ENCODE assay signal across 27 cellular contexts in the genomic region with DNA sequence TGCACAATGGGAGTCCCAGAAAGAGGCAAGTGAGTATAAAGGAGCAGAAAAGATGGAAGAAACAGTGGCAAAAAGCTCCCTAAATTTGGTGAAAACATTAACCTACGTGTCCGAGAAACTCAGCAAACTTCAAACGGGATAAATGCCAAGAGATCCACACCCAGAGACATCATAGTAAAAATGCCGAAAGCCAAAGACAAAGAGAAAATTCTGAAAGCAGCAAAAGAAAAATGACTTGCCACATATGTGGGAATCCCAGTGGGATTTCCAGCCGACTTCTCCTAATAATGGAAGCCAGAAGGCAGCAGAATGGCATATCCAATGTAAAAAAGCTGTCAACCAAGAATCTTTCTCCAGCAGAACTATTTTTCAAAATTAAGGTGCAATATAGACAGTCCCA.
A peak's percentile ranks its signal among the peaks of the same experiment; 100 is the strongest.
DNase-seq lines count a peak whose midpoint lies in the region; ATAC-seq and TF ChIP-seq lines count a peak whose summit lies in the region.
"Had no signal": no experiment of that assay in that cellular context is flagged by ENCODE, and none has a peak within 500 bp of the region (broad histone marks: within the 10 kb centered on the region; RNA-seq: fewer than 3 reads in every experiment).

No MANE protein-coding gene starts in this region.

- TF ChIP-seq CTCF in fibroblast of villous mesenchyme (IDR thresholded peaks at IDR 0.05; ENCODE audit: insufficient read depth, low read depth, low read length), result no peak

- peak overlapping the region; percentile 48 for H3K4me3 ChIP-seq in adipocyte (ENCODE audit: low read length)
- no peak overlapping the region for H3K4me3 ChIP-seq in fibroblast of villous mesenchyme (ENCODE audit: low read depth, low read length)
- H3K4me3 ChIP-seq: body of pancreas, thoracic aorta had no signal

- DNase-seq in DMS 273 (lab: John Stamatoyannopoulos, UW; ENCODE audit: unreplicated experiment) (peak; percentile 18), DMS 273 treated with DMSO at 0.1 percent for 48 hours (lab: John Stamatoyannopoulos, UW) (no peak), adipocyte (ENCODE audit: low read depth) (no peak), fibroblast of villous mesenchyme (ENCODE audit: low read depth) (peak; percentile 19), substantia nigra (lab: John Stamatoyannopoulos, UW) (no peak), mucosa of gallbladder (ENCODE audit: low spot score) (no peak), hippocampal formation (lab: John Stamatoyannopoulos, UW) (no peak)
- DNase-seq: activated CD4-positive, alpha-beta T cell treated with anti-CD3 and anti-CD28 coated beads, Interleukin-2, amount 10 ng/mL, durations not matched to agents 24 days and 14 days; activated gamma-delta T cell treated with Interleukin-2 at 50 U/mL for 16 hours; activated T-cell treated with anti-CD3 and anti-CD28 coated beads, Interleukin-2, amount 50 U/mL, for 1 hour; CD4-positive, CD25-positive, alpha-beta regulatory T cell; effector CD8-positive, alpha-beta T cell; NCI-H1048; NCI-H1694 treated with DMSO at 0.1 percent for 48 hours; NCI-H526; SIG-M5; stimulated activated CD4-positive, alpha-beta T cell treated with anti-CD3 and anti-CD28 coated beads, Interleukin-4, amount 100 ng/mL, for 24 hours; SW 1271; T1000; WERI-Rb-1 had no signal

- no peak for ATAC-seq in HG02885 (IDR thresholded peaks at IDR 0.05; ENCODE audit: poor library complexity, unreplicated experiment)
- ATAC-seq: body of pancreas; natural killer cell treated with Interleukin-12 subunit alpha and Interleukin-12 subunit beta and Interleukin-15 and Interleukin-18, amount 100 ng/mL, for 72 hours; stimulated activated memory B cell treated with anti-CD40 and anti-IgM and Interleukin-4, amounts not matched to agents 10 μg/mL and 1 μg/mL and 100 μg/mL, for 72 hours had no signal

- no peaks in the 10 kb centered on the region for H3K27me3 ChIP-seq in adipocyte (replicated peaks; ENCODE audit: control insufficient read depth, insufficient read depth, low read length)
- H3K27me3 ChIP-seq: body of pancreas had no signal

- peak overlapping the region; percentile 83 for H3K27ac ChIP-seq in substantia nigra (ENCODE audit: low read depth, low read length, poor library complexity, severe bottlenecking)
- H3K27ac ChIP-seq: 22Rv1, body of pancreas, HL-60, thoracic aorta, WERI-Rb-1 had no signal

- H3K9ac ChIP-seq in adipocyte (ENCODE audit: low read length), result no peak overlapping the region

- H3K4me1 ChIP-seq in adipocyte (ENCODE audit: control insufficient read depth, insufficient read depth, low read length), result peaks cover 56% of the 10 kb centered on the region
- H3K4me1 ChIP-seq: body of pancreas had no signal

- no peaks in the 10 kb centered on the region for H3K9me3 ChIP-seq in adipocyte (ENCODE audit: control insufficient read depth, low read length)
- H3K9me3 ChIP-seq: body of pancreas, thoracic aorta had no signal

- H3K36me3 ChIP-seq in adipocyte (ENCODE audit: control insufficient read depth, insufficient read depth, low read length, severe bottlenecking), result peaks cover 13% of the 10 kb centered on the region
- H3K36me3 ChIP-seq: thoracic aorta, WERI-Rb-1 had no signal

Comparison
In these comparisons a context has a peak if more than half of its experiments do, and no peak if none do; other contexts are left out.
1. DNase-seq: peak in DMS 273 (single experiment) and fibroblast of villous mesenchyme (single experiment); none in DMS 273 treated with DMSO at 0.1 percent for 48 hours (single experiment), adipocyte (single experiment), substantia nigra (0 of 49), mucosa of gallbladder (single experiment) and hippocampal formation (0 of 2).